ENCODE assay signal across 1 cellular context in the genomic region with DNA sequence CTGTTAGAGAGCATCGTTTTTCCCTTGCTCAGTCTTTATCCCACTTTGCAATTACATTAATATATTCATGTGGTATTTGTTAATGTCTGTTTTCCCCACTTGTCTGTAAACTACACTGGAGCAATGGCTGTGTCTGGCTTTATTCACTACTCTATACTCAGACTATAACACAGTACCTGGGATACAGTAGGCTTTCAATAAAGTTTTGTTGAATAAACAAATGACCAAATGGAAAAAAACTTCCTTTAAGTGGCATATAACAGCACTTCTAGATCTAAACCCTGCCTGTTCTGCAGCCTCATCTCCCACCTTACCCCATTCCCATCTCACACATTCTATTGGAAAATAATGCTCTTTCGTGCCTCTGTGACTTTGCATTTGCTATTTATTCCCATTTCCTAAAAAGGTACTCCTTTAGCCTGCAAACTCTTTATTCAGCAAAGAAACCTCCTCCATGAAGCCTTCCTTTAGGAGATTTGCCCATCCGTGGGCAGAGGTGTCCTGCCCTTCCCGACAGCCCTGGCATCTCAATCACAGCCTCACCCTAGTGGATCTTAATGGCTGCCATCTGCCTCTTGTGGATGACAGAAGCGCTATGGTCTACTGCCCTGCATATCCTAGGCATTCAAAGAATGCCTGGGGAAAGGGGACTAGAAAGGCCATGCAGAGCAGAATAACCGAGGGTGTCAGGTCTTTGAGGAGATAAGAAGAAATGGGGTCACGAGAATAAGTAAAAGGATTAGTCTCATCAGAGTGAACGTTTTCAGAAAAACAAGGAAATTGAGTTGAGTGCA.
A peak's percentile ranks its signal among the peaks of the same experiment; 100 is the strongest.
TF ChIP-seq lines count a peak whose summit lies in the region.

No MANE protein-coding gene starts in this region.

TF ChIP-seq in K562, 482 proteins besides CTCF, POLR2A, EP300 and RAD21 (continued from another document):
- TF ChIP-seq, protein P1, sequence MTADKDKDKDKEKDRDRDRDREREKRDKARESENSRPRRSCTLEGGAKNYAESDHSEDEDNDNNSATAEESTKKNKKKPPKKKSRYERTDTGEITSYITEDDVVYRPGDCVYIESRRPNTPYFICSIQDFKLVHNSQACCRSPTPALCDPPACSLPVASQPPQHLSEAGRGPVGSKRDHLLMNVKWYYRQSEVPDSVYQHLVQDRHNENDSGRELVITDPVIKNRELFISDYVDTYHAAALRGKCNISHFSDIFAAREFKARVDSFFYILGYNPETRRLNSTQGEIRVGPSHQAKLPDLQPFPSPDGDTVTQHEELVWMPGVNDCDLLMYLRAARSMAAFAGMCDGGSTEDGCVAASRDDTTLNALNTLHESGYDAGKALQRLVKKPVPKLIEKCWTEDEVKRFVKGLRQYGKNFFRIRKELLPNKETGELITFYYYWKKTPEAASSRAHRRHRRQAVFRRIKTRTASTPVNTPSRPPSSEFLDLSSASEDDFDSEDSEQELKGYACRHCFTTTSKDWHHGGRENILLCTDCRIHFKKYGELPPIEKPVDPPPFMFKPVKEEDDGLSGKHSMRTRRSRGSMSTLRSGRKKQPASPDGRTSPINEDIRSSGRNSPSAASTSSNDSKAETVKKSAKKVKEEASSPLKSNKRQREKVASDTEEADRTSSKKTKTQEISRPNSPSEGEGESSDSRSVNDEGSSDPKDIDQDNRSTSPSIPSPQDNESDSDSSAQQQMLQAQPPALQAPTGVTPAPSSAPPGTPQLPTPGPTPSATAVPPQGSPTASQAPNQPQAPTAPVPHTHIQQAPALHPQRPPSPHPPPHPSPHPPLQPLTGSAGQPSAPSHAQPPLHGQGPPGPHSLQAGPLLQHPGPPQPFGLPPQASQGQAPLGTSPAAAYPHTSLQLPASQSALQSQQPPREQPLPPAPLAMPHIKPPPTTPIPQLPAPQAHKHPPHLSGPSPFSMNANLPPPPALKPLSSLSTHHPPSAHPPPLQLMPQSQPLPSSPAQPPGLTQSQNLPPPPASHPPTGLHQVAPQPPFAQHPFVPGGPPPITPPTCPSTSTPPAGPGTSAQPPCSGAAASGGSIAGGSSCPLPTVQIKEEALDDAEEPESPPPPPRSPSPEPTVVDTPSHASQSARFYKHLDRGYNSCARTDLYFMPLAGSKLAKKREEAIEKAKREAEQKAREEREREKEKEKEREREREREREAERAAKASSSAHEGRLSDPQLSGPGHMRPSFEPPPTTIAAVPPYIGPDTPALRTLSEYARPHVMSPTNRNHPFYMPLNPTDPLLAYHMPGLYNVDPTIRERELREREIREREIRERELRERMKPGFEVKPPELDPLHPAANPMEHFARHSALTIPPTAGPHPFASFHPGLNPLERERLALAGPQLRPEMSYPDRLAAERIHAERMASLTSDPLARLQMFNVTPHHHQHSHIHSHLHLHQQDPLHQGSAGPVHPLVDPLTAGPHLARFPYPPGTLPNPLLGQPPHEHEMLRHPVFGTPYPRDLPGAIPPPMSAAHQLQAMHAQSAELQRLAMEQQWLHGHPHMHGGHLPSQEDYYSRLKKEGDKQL (CRISPR knock-in tag; IDR thresholded peaks at IDR 0.05; ENCODE audit: borderline replicate concordance), result no peak
- TF ChIP-seq PPARD (CRISPR knock-in tag; IDR thresholded peaks at IDR 0.05) (no peak), ZNF384 (IDR thresholded peaks at IDR 0.05; ENCODE audit: low read depth, low read length) (peak; percentile 74)
